Comparison of ENCODE assay signal across 10 cellular contexts in the genomic region with DNA sequence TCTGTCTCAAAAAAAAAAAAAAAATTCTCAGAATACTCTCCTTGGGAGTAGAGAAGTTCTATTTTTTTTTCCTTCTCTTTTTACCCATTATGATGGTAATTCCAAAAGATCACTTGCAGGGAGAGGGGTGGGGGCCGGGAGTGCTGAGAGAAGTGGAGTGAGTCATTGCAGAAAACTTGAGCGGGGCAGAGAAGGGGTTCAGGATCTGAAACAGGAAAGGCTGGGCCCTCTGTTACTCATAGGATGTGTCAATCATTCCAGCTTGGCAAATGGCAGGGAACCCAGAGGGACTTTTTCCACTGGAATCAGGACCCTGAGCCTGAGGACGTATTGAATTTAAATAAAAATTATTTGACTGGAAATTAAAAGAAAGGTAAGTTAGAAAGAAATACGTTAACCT.
A peak's percentile ranks its signal among the peaks of the same experiment; 100 is the strongest.
DNase-seq lines count a peak whose midpoint lies in the region; ATAC-seq and TF ChIP-seq lines count a peak whose summit lies in the region.
"Had no signal": no experiment of that assay in that cellular context is flagged by ENCODE, and none has a peak within 500 bp of the region (broad histone marks: within the 10 kb centered on the region; RNA-seq: fewer than 3 reads in every experiment).

No MANE protein-coding gene starts in this region.

- WGBS in spleen, 5 donors = 34 to 42% (median 39%) methylated on average over 4 of the region's 4 CpGs

- H3K27me3 ChIP-seq in NT2/D1 (ENCODE audit: insufficient read depth, insufficient read length) (no peaks in the 10 kb centered on the region), neural progenitor cell (no peaks in the 10 kb centered on the region), spleen (replicated peaks in 1 of 7) (no peaks in the 10 kb centered on the region)

- no peak for ATAC-seq in T-helper 17 cell

- DNase-seq in ELR (ENCODE audit: low read depth) = peak; percentile 95
- DNase-seq in NT2/D1 (ENCODE audit: low read depth, low spot score) = peak; percentile 63
- DNase-seq in epithelial cell of esophagus (ENCODE audit: low read depth) = peak; percentile 95
- no peak for DNase-seq in neural progenitor cell (ENCODE audit: low spot score)
- DNase-seq in spleen = no peak
- DNase-seq in activated naive CD4-positive, alpha-beta T cell (lab: John Stamatoyannopoulos, UW) = no peak
- no peak for DNase-seq in activated CD8-positive, alpha-beta memory T cell treated with anti-CD3 and anti-CD28 coated beads, Interleukin-2, amount 50 U/mL, for 48 hours
- DNase-seq in T-helper 17 cell = no peak
- DNase-seq: NCI-H1105 treated with DMSO at 0.1 percent for 48 hours, T-helper 9 cell had no signal

- no peak overlapping the region for H3K4me3 ChIP-seq in NT2/D1 (ENCODE audit: insufficient read length, low read depth)
- H3K4me3 ChIP-seq in epithelial cell of esophagus (ENCODE audit: low read length) = no peak overlapping the region
- H3K4me3 ChIP-seq in neural progenitor cell = no peak overlapping the region
- H3K4me3 ChIP-seq in spleen = no peak overlapping the region

- no peaks in the 10 kb centered on the region for H3K79me2 ChIP-seq in neural progenitor cell (ENCODE audit: low read depth)

- no peak for TF ChIP-seq POLR2A in spleen (IDR thresholded peaks at IDR 0.05)

- no peaks in the 10 kb centered on the region for H3K9me3 ChIP-seq in NT2/D1 (ENCODE audit: insufficient read depth, low read length)
- H3K9me3 ChIP-seq in neural progenitor cell (ENCODE audit: low read depth) = no peaks in the 10 kb centered on the region
- H3K9me3 ChIP-seq in spleen = no peaks in the 10 kb centered on the region
- no peaks in the 10 kb centered on the region for H3K9me3 ChIP-seq in T-helper 17 cell (ENCODE audit: control insufficient read depth, low read length, poor library complexity, severe bottlenecking)

- H3K36me3 Mint-ChIP-seq in neural progenitor cell = no peaks in the 10 kb centered on the region
- H3K36me3 Mint-ChIP-seq in T-helper 17 cell (ENCODE audit: low read depth) = no peaks in the 10 kb centered on the region

- H3K27ac Mint-ChIP-seq in neural progenitor cell (peak overlapping the region; percentile 17), T-helper 17 cell (no peak overlapping the region)

- H2AFZ ChIP-seq in neural progenitor cell (replicated peaks) = no peak overlapping the region

- H3K4me2 ChIP-seq in neural progenitor cell = no peak overlapping the region

- H3K4me3 Mint-ChIP-seq in neural progenitor cell (no peak overlapping the region), T-helper 17 cell (no peak overlapping the region)

- H3K27ac ChIP-seq in neural progenitor cell = no peak overlapping the region
- no peak overlapping the region for H3K27ac ChIP-seq in spleen

- H3K36me3 ChIP-seq in NT2/D1 (ENCODE audit: insufficient read depth, insufficient read length, low read length) (no peaks in the 10 kb centered on the region), neural progenitor cell (no peaks in the 10 kb centered on the region), spleen (no peaks in the 10 kb centered on the region)

- H3F3A ChIP-seq in neural progenitor cell (ENCODE audit: low read depth) = no peaks in the 10 kb centered on the region

- TF ChIP-seq CTCF in epithelial cell of esophagus (IDR thresholded peaks at IDR 0.05; ENCODE audit: insufficient read depth, low read depth, low read length, missing control alignments) = no peak
- no peak for TF ChIP-seq CTCF in neural progenitor cell (IDR thresholded peaks at IDR 0.05)
- TF ChIP-seq CTCF in spleen (IDR thresholded peaks at IDR 0.05 in 8 of 11, conservative IDR thresholded peaks at IDR 0.05 in 3 of 11) = no peak

- H3K4me1 Mint-ChIP-seq in neural progenitor cell = peaks cover 10% of the 10 kb centered on the region
- peaks cover 7% of the 10 kb centered on the region for H3K4me1 Mint-ChIP-seq in T-helper 17 cell

- H3K27me3 Mint-ChIP-seq in neural progenitor cell (ENCODE audit: insufficient read depth, low read depth) (peaks cover 6% of the 10 kb centered on the region), T-helper 17 cell (peaks cover 24% of the 10 kb centered on the region)

- H3K4me1 ChIP-seq in NT2/D1 (ENCODE audit: insufficient read depth, insufficient read length) (peaks cover 2% of the 10 kb centered on the region), neural progenitor cell (peaks cover 6% of the 10 kb centered on the region), spleen (peaks cover 0 to 33% (median 7%) of the 10 kb centered on the region in 6 donors)

- intact Hi-C loops in spleen (cut with DNase I; ENCODE audit: low total_unique reads) = no loop called here

- no peaks in the 10 kb centered on the region for H4K20me1 ChIP-seq in neural progenitor cell (ENCODE audit: low read depth)

- H3K9me3 Mint-ChIP-seq in neural progenitor cell = no peaks in the 10 kb centered on the region

- H3K9ac ChIP-seq in NT2/D1 (ENCODE audit: insufficient read length, low read depth) = no peak overlapping the region
- H3K9ac ChIP-seq in neural progenitor cell = no peak overlapping the region

Comparison
In these comparisons a context has a peak if more than half of its experiments do, and no peak if none do; other contexts are left out.
1. DNase-seq: peak in ELR (single experiment), NT2/D1 (single experiment) and epithelial cell of esophagus (single experiment); none in neural progenitor cell (single experiment), spleen (single experiment), activated naive CD4-positive, alpha-beta T cell (0 of 4), activated CD8-positive, alpha-beta memory T cell treated with anti-CD3 and anti-CD28 coated beads, Interleukin-2, amount 50 U/mL, for 48 hours (single experiment) and T-helper 17 cell (0 of 3).